In genomic region chr2:202797944-202798343, GRCh38 we compare ENCODE assay signal across 34 cellular contexts.
"Had no signal": no experiment of that assay in that cellular context is flagged by ENCODE, and none has a peak within 500 bp of the region (broad histone marks: within the 10 kb centered on the region; RNA-seq: fewer than 3 reads in every experiment).

No MANE protein-coding gene starts in this region.

- H3K27me3 Mint-ChIP-seq: activated B cell treated with CpG ODN at 0.5 μM for 24 hours; activated CD4-positive, alpha-beta memory T cell treated with anti-CD3 and anti-CD28 coated beads for 36 hours; activated CD4-positive, alpha-beta T cell treated with anti-CD3 and anti-CD28 coated beads, Interleukin-2, amount 10 ng/mL, durations not matched to agents 24 days and 14 days; activated CD8-positive, alpha-beta T cell treated with anti-CD3 and anti-CD28 coated beads for 36 hours; activated naive CD4-positive, alpha-beta T cell treated with anti-CD3 and anti-CD28 coated beads, Interleukin-2, amount 10 ng/mL, durations not matched to agents 7 days and 5 days; activated naive CD4-positive, alpha-beta T cell treated with anti-CD3 and anti-CD28 coated beads, Interleukin-2, amount 50 U/mL, for 24 hours; activated naive CD8-positive, alpha-beta T cell; activated naive CD8-positive, alpha-beta T cell treated with anti-CD3 and anti-CD28 coated beads, Interleukin-2, amount 10 ng/mL, durations not matched to agents 7 days and 5 days; activated naive CD8-positive, alpha-beta T cell treated with anti-CD3 and anti-CD28 coated beads, Interleukin-2, amount 50 U/mL, for 24 hours; brain; central memory CD8-positive, alpha-beta T cell; T-cell; T-helper 17 cell had no signal

- ATAC-seq: activated CD8-positive, alpha-beta T cell treated with anti-CD3 and anti-CD28 coated beads for 36 hours; activated naive CD8-positive, alpha-beta T cell treated with anti-CD3 and anti-CD28 coated beads, Interleukin-2, amount 50 U/mL, for 24 hours; T-cell; T-helper 17 cell had no signal

- H3K4me1 Mint-ChIP-seq: activated B cell treated with CpG ODN at 0.5 μM for 24 hours; activated CD4-positive, alpha-beta T cell treated with anti-CD3 and anti-CD28 coated beads, Interleukin-2, amount 10 ng/mL, durations not matched to agents 24 days and 14 days; activated naive CD4-positive, alpha-beta T cell treated with anti-CD3 and anti-CD28 coated beads, Interleukin-2, amount 10 ng/mL, durations not matched to agents 7 days and 5 days; activated naive CD4-positive, alpha-beta T cell treated with anti-CD3 and anti-CD28 coated beads, Interleukin-2, amount 50 U/mL, for 24 hours; activated naive CD8-positive, alpha-beta T cell treated with anti-CD3 and anti-CD28 coated beads, Interleukin-2, amount 10 ng/mL, durations not matched to agents 7 days and 5 days; activated naive CD8-positive, alpha-beta T cell treated with anti-CD3 and anti-CD28 coated beads, Interleukin-2, amount 50 U/mL, for 24 hours; brain; central memory CD8-positive, alpha-beta T cell; T-cell had no signal

- H3K4me3 Mint-ChIP-seq: activated B cell treated with CpG ODN at 0.5 μM for 24 hours; activated CD4-positive, alpha-beta memory T cell treated with anti-CD3 and anti-CD28 coated beads for 36 hours; activated CD4-positive, alpha-beta T cell treated with anti-CD3 and anti-CD28 coated beads, Interleukin-2, amount 10 ng/mL, durations not matched to agents 24 days and 14 days; activated CD8-positive, alpha-beta T cell treated with anti-CD3 and anti-CD28 coated beads for 36 hours; activated naive CD4-positive, alpha-beta T cell treated with anti-CD3 and anti-CD28 coated beads, Interleukin-2, amount 10 ng/mL, durations not matched to agents 7 days and 5 days; activated naive CD4-positive, alpha-beta T cell treated with anti-CD3 and anti-CD28 coated beads, Interleukin-2, amount 50 U/mL, for 24 hours; activated naive CD8-positive, alpha-beta T cell; activated naive CD8-positive, alpha-beta T cell treated with anti-CD3 and anti-CD28 coated beads, Interleukin-2, amount 10 ng/mL, durations not matched to agents 7 days and 5 days; activated naive CD8-positive, alpha-beta T cell treated with anti-CD3 and anti-CD28 coated beads, Interleukin-2, amount 50 U/mL, for 24 hours; activated T-helper 1 cell treated with anti-CD3 and anti-CD28 coated beads, Interleukin-12 subunit alpha, Interleukin-12 subunit beta, Interleukin-2, Interleukin-4 antibody, amounts not matched to agents 30 ng/mL and 10 ng/mL and 1 ng/mL, durations not matched to agents 14 hours and 24 hours and 36 hours; brain; central memory CD8-positive, alpha-beta T cell; T-cell; T-helper 17 cell had no signal

- H3K9me3 ChIP-seq: ascending aorta had no signal

- H3K4me3 ChIP-seq: ascending aorta, cardiac muscle cell had no signal

- DNase-seq: activated B cell treated with CpG ODN at 0.5 μM for 24 hours; activated CD4-positive, alpha-beta memory T cell treated with anti-CD3 and anti-CD28 coated beads for 36 hours; activated CD4-positive, alpha-beta T cell treated with anti-CD3 and anti-CD28 coated beads for 4 hours; activated CD4-positive, alpha-beta T cell treated with anti-CD3 and anti-CD28 coated beads, Interleukin-2, amount 50 U/mL, for 1 hour; activated CD4-positive, alpha-beta T cell treated with anti-CD3 and anti-CD28 coated beads, Interleukin-2, amount 50 U/mL, for 4 hours; activated CD4-positive, CD25-positive, alpha-beta regulatory T cell treated with anti-CD3 and anti-CD28 coated beads, Interleukin-2, amount 50 U/mL, for 72 hours; activated CD8-positive, alpha-beta memory T cell treated with anti-CD3 and anti-CD28 coated beads, Interleukin-2, amount 50 U/mL, for 4 hours; activated CD8-positive, alpha-beta T cell treated with anti-CD3 and anti-CD28 coated beads for 36 hours; activated effector memory CD4-positive, alpha-beta T cell treated with Interleukin-2 at 50 U/mL for 16 hours; activated gamma-delta T cell; activated naive CD4-positive, alpha-beta T cell treated with anti-CD3 and anti-CD28 coated beads, Interleukin-2, amount 10 ng/mL, durations not matched to agents 7 days and 5 days; activated naive CD4-positive, alpha-beta T cell treated with Interleukin-2 at 50 U/mL for 16 hours; activated naive CD8-positive, alpha-beta T cell treated with anti-CD3 and anti-CD28 coated beads, Interleukin-2, amount 10 ng/mL, durations not matched to agents 7 days and 5 days; activated naive CD8-positive, alpha-beta T cell treated with anti-CD3 and anti-CD28 coated beads, Interleukin-2, amount 50 U/mL, for 24 hours; activated T-cell treated with anti-CD3 and anti-CD28 coated beads for 4 hours; activated T-cell treated with anti-CD3 and anti-CD28 coated beads, Interleukin-2, amount 50 U/mL, for 1 hour; activated T-cell treated with anti-CD3 and anti-CD28 coated beads, Interleukin-2, amount 50 U/mL, for 48 hours; amygdala; anterior cingulate cortex; caudate nucleus; cerebellar nuclear complex; T-cell; T-helper 17 cell; T1000 had no signal

- H3K9me3 Mint-ChIP-seq: activated naive CD4-positive, alpha-beta T cell treated with anti-CD3 and anti-CD28 coated beads, Interleukin-2, amount 10 ng/mL, durations not matched to agents 7 days and 5 days had no signal

- H3K27ac ChIP-seq: ascending aorta, cardiac muscle cell, VCaP had no signal

- H3K36me3 ChIP-seq: ascending aorta, cardiac muscle cell had no signal

- H3K27me3 ChIP-seq: ascending aorta, cardiac muscle cell had no signal

- H3K27ac Mint-ChIP-seq: activated B cell treated with CpG ODN at 0.5 μM for 24 hours; activated CD4-positive, alpha-beta memory T cell treated with anti-CD3 and anti-CD28 coated beads for 36 hours; activated CD4-positive, alpha-beta T cell treated with anti-CD3 and anti-CD28 coated beads, Interleukin-2, amount 10 ng/mL, durations not matched to agents 24 days and 14 days; activated CD8-positive, alpha-beta T cell treated with anti-CD3 and anti-CD28 coated beads for 36 hours; activated naive CD4-positive, alpha-beta T cell treated with anti-CD3 and anti-CD28 coated beads, Interleukin-2, amount 10 ng/mL, durations not matched to agents 7 days and 5 days; activated naive CD4-positive, alpha-beta T cell treated with anti-CD3 and anti-CD28 coated beads, Interleukin-2, amount 50 U/mL, for 24 hours; activated naive CD8-positive, alpha-beta T cell; activated naive CD8-positive, alpha-beta T cell treated with anti-CD3 and anti-CD28 coated beads, Interleukin-2, amount 10 ng/mL, durations not matched to agents 7 days and 5 days; activated naive CD8-positive, alpha-beta T cell treated with anti-CD3 and anti-CD28 coated beads, Interleukin-2, amount 50 U/mL, for 24 hours; activated T-helper 1 cell treated with anti-CD3 and anti-CD28 coated beads, Interleukin-12 subunit alpha, Interleukin-12 subunit beta, Interleukin-2, Interleukin-4 antibody, amounts not matched to agents 30 ng/mL and 10 ng/mL and 1 ng/mL, durations not matched to agents 14 hours and 24 hours and 36 hours; activated T-helper 2 cell treated with anti-CD3 and anti-CD28 coated beads, Interferon-gamma antibody, Interleukin-2, Interleukin-4, amounts not matched to agents 10 μg/mL and 5 μg/mL and 100 μg/mL, durations not matched to agents 14 hours and 24 hours and 36 hours; brain; T-cell; T-helper 17 cell had no signal
